20 cellular contexts compared by ENCODE assay signal in the genomic region with DNA sequence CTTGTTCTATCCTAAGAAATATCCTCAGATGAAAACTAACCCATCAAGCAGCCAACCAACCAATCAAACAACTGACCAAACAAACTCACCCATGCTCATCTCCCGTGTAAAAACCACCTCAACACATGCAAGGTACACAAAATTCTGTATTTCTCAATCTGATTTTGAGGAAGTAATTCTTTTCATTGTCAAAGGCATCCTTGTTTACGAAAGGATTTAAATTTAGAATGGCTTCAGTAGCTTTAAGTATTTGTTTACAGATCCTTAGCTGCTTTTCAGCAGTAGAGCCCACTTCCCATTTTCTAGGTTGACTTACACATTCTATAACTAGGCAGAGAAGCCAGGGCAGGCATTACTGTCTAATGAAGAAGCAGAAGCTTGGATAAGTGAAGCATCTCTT.
DNase-seq lines count a peak whose midpoint lies in the region; ATAC-seq, FAIRE-seq and TF ChIP-seq lines count a peak whose summit lies in the region.
"Had no signal": no experiment of that assay in that cellular context is flagged by ENCODE, and none has a peak within 500 bp of the region (broad histone marks: within the 10 kb centered on the region; RNA-seq: fewer than 3 reads in every experiment).

No MANE protein-coding gene starts in this region.

- H3K27ac ChIP-seq in neuronal stem cell (replicated peaks; ENCODE audit: low read length): no peak overlapping the region
- H3K27ac ChIP-seq: left ventricle myocardium inferior, sigmoid colon, SJCRH30 had no signal

- H4K91ac ChIP-seq in neuronal stem cell (ENCODE audit: low read depth, low read length, poor library complexity): no peak overlapping the region

- H3K18ac ChIP-seq in neuronal stem cell (ENCODE audit: low read length): no peak overlapping the region

- no peak overlapping the region for H3K4ac ChIP-seq in neuronal stem cell (ENCODE audit: low read length)

- no peak for TF ChIP-seq POLR2A in GM12892 (IDR thresholded peaks at IDR 0.05; ENCODE audit: low read depth, low read length)

- H2AK5ac ChIP-seq in neuronal stem cell (ENCODE audit: low read depth, low read length): no peak overlapping the region

- no peak overlapping the region for H4K8ac ChIP-seq in neuronal stem cell (ENCODE audit: low read depth, low read length)

- no peaks in the 10 kb centered on the region for H3K36me3 ChIP-seq in neuronal stem cell (replicated peaks in 1 of 2; ENCODE audit: control insufficient read depth in 2 of 2, insufficient read depth in 2 of 2, low read length in 2 of 2)
- H3K36me3 ChIP-seq: left ventricle myocardium inferior, sigmoid colon, SJCRH30 had no signal

- H3K79me1 ChIP-seq in neuronal stem cell (ENCODE audit: low read depth, low read length): no peaks in the 10 kb centered on the region

- H3K4me1 ChIP-seq in neuronal stem cell (ENCODE audit: control insufficient read depth in 2 of 2, insufficient read depth in 1 of 2, low read depth in 1 of 2, low read length in 2 of 2): no peaks in the 10 kb centered on the region
- H3K4me1 ChIP-seq: left ventricle myocardium inferior, sigmoid colon, SJCRH30 had no signal

- H2BK15ac ChIP-seq in neuronal stem cell (ENCODE audit: low read length): no peak overlapping the region

- H3K9me3 ChIP-seq in neuronal stem cell (replicated peaks in 1 of 2; ENCODE audit: control insufficient read depth in 2 of 2, insufficient read depth in 1 of 2, low read depth in 1 of 2, low read length in 2 of 2): no peaks in the 10 kb centered on the region
- H3K9me3 ChIP-seq: left ventricle myocardium inferior, sigmoid colon, SJCRH30 had no signal

- no peak overlapping the region for H2AFZ ChIP-seq in neuronal stem cell (ENCODE audit: low read length)

- DNase-seq in GM12892 (ENCODE audit: insufficient read length): no peak
- no peak for DNase-seq in iPS-NIHi11 (ENCODE audit: low spot score)
- no peak for DNase-seq in NCI-H1417 treated with DMSO at 0.1 percent for 48 hours (lab: John Stamatoyannopoulos, UW)
- DNase-seq in neuronal stem cell (ENCODE audit: low spot score): no peak
- DNase-seq: activated CD4-positive, alpha-beta T cell treated with anti-CD3 and anti-CD28 coated beads for 36 hours; activated CD8-positive, alpha-beta memory T cell treated with anti-CD3 and anti-CD28 coated beads, Interleukin-2, amount 50 U/mL, for 48 hours; activated naive CD4-positive, alpha-beta T cell treated with Interleukin-2 at 50 U/mL for 16 hours; COR-L47; foreskin fibroblast; left ventricle myocardium inferior; NCI-H1930; NCI-H510A; sigmoid colon; SJCRH30 had no signal

- peak; percentile 50 for ATAC-seq in GM18511 (IDR thresholded peaks at IDR 0.05; ENCODE audit: unreplicated experiment)
- peak; percentile 48 for ATAC-seq in GM19452 (IDR thresholded peaks at IDR 0.05; ENCODE audit: unreplicated experiment)
- peak; percentile 54 for ATAC-seq in HG02884 (IDR thresholded peaks at IDR 0.05; ENCODE audit: unreplicated experiment)
- ATAC-seq in HG03571 (IDR thresholded peaks at IDR 0.05; ENCODE audit: unreplicated experiment): peak; percentile 66
- ATAC-seq: activated CD4-positive, alpha-beta T cell treated with anti-CD3 and anti-CD28 coated beads for 36 hours; HCT116 had no signal

- H2BK5ac ChIP-seq in neuronal stem cell (ENCODE audit: low read length): no peak overlapping the region

- H2BK120ac ChIP-seq in neuronal stem cell (ENCODE audit: low read depth, low read length): no peak overlapping the region

- H3K4me3 ChIP-seq in neuronal stem cell (ENCODE audit: low read length in 2 of 2): no peak overlapping the region
- H3K4me3 ChIP-seq: left ventricle myocardium inferior, sigmoid colon, SJCRH30 had no signal

- no CpG with 5 or more reads among the region's 2 CpGs for WGBS in neuronal stem cell (ENCODE audit: extremely low coverage in 2 of 2, insufficient read length in 2 of 2, insufficient replicate concordance in 1 of 2), 2 donors

- no peak overlapping the region for H3K23ac ChIP-seq in neuronal stem cell (ENCODE audit: low read depth, low read length, poor library complexity)

- no peak overlapping the region for H2BK12ac ChIP-seq in neuronal stem cell (ENCODE audit: low read length)

- H3K14ac ChIP-seq in neuronal stem cell (ENCODE audit: low read length): no peak overlapping the region

- no peak overlapping the region for H3K9ac ChIP-seq in neuronal stem cell (ENCODE audit: low read depth, low read length, poor library complexity)

- no peaks in the 10 kb centered on the region for H3K27me3 ChIP-seq in neuronal stem cell (ENCODE audit: control insufficient read depth in 3 of 3, insufficient read depth in 3 of 3, low read depth in 1 of 3, low read length in 3 of 3)
- H3K27me3 ChIP-seq: sigmoid colon, SJCRH30 had no signal

- H3K4me2 ChIP-seq in neuronal stem cell (ENCODE audit: insufficient read depth, low read length, poor library complexity, severe bottlenecking): no peak overlapping the region

- no peak for FAIRE-seq in GM12892 (lab: Jason Lieb, UNC)
- FAIRE-seq: astrocyte had no signal
